In the genomic region with DNA sequence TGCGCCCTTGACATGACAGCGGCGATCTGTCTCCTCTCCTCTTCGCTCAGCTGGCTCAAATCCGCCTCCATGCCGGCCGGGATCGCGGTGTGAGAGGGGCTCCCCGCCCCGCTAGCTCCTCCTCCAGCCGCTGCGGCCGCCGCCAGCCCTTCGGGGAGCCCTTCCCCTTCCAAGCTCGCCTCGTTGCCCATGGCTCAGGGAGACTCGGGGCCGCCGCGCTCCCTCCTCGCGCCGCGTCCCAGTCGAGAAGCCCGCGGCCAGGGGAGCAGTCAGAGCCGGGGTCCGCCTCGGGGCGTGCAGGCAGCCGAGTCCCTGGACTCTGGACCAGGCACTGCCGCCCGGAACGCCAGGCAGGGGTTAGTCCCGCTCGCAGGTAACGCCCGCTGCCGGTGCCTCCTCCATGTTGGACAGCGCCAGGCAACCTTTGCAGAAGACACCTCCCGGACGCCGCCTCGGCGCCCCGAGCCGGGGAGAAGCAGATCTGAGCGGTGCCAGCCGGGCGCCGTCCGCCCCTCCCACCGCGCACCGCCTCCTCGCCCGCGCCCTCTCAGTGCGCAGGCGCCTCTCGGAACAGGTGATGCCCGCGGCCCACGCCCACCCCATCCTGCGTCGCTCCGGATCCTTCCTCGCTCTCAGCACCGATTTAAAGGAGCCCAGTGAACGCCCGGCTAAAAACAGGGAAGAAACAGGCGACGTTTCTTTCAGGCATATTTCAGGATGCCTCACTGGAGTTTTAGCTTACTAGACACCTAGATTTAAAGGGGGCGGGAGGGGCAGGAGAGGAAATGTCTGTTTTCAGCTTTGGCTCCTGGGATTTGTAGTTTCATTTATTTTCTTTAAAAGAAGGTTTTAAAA, we compare ENCODE assay signal across 8 cellular contexts. TPM values are rescaled to one million over a fixed set of nuclear protein-coding genes. Genes with fewer than 3 reads are reported as not detected.
DNase-seq lines count a peak whose midpoint lies in the region; ATAC-seq and TF ChIP-seq lines count a peak whose summit lies in the region.

Gene PCLO (minus strand): TSS at position 483 of the 855 bp plus-strand sequence. CDS start 292 bp downstream, at position 191.

- no peaks in the 10 kb centered on the region for H3K9me3 Mint-ChIP-seq in GM23338
- H3K9me3 Mint-ChIP-seq in activated naive CD8-positive, alpha-beta T cell treated with anti-CD3 and anti-CD28 coated beads, Interleukin-2, amount 50 U/mL, for 24 hours, result no peaks in the 10 kb centered on the region

- H3K4me3 ChIP-seq in GM23338 (peak within 1 kb of the TSS; percentile 79), heart right ventricle (peak within 1 kb of the TSS; percentile 30 to 66 (median 56)), vagina (peak within 1 kb of the TSS; percentile 54 to 59)

- H3K36me3 ChIP-seq in GM23338 (ENCODE audit: insufficient read depth), result no peaks in the 10 kb centered on the region
- H3K36me3 ChIP-seq in heart right ventricle, result no peaks in the 10 kb centered on the region
- no peaks in the 10 kb centered on the region for H3K36me3 ChIP-seq in vagina

- H3F3A ChIP-seq in GM23338 (replicated peaks; ENCODE audit: low read depth), result no peaks in the 10 kb centered on the region

- H3K4me3 Mint-ChIP-seq in GM23338, result peak within 1 kb of the TSS; percentile 84
- H3K4me3 Mint-ChIP-seq in activated naive CD8-positive, alpha-beta T cell treated with anti-CD3 and anti-CD28 coated beads, Interleukin-2, amount 50 U/mL, for 24 hours, result peak within 1 kb of the TSS; percentile 48

- WGBS in heart right ventricle, 2 donors, result 0 to 2% methylated on average over 75 to 77 of the region's 77 CpGs

- H3K36me3 Mint-ChIP-seq in GM23338 (ENCODE audit: low read depth), result no peaks in the 10 kb centered on the region
- H3K36me3 Mint-ChIP-seq in activated naive CD8-positive, alpha-beta T cell treated with anti-CD3 and anti-CD28 coated beads, Interleukin-2, amount 50 U/mL, for 24 hours (ENCODE audit: low read depth), result no peaks in the 10 kb centered on the region

- H4K20me1 ChIP-seq in GM23338 (replicated peaks; ENCODE audit: insufficient read depth), result no peaks in the 10 kb centered on the region

- peak within 1 kb of the TSS; percentile 97 for H3K4me2 ChIP-seq in GM23338

- no peaks in the 10 kb centered on the region for H3K9me2 ChIP-seq in GM23338 (ENCODE audit: insufficient read depth)

- ATAC-seq in GM23338 (peak; percentile 95), heart right ventricle (peak; percentile 94 to 99 (median 98))
- peak; percentile 87 for ATAC-seq in activated naive CD8-positive, alpha-beta T cell treated with anti-CD3 and anti-CD28 coated beads, Interleukin-2, amount 50 U/mL, for 24 hours

- no peaks in the 10 kb centered on the region for H3K27me3 Mint-ChIP-seq in GM23338 (ENCODE audit: insufficient read depth, low read depth, poor library complexity)
- H3K27me3 Mint-ChIP-seq in activated naive CD8-positive, alpha-beta T cell treated with anti-CD3 and anti-CD28 coated beads, Interleukin-2, amount 50 U/mL, for 24 hours, result peaks cover 18% of the 10 kb centered on the region

- H3K27ac Mint-ChIP-seq in GM23338, result peak within 1 kb of the TSS; percentile 72
- H3K27ac Mint-ChIP-seq in activated naive CD8-positive, alpha-beta T cell treated with anti-CD3 and anti-CD28 coated beads, Interleukin-2, amount 50 U/mL, for 24 hours, result no peak within 1 kb of the TSS

- H3K4me1 ChIP-seq in GM23338 (ENCODE audit: insufficient read depth) (peaks cover 6% of the 10 kb centered on the region), heart right ventricle (peaks cover 0 to 13% (median 3%) of the 10 kb centered on the region in 9 donors), vagina (peaks cover 18% of the 10 kb centered on the region)

- peaks cover 13% of the 10 kb centered on the region; the same call in 2 of the 3 replicates for H3K4me1 Mint-ChIP-seq in GM23338
- H3K4me1 Mint-ChIP-seq in activated naive CD8-positive, alpha-beta T cell treated with anti-CD3 and anti-CD28 coated beads, Interleukin-2, amount 50 U/mL, for 24 hours, result peaks cover 7% of the 10 kb centered on the region

- TF ChIP-seq POLR2A in vagina (IDR thresholded peaks at IDR 0.05), result no peak

- no peaks in the 10 kb centered on the region for H3K27me3 ChIP-seq in GM23338 (ENCODE audit: insufficient read depth)
- peaks cover 0 to 30% (median 15%) of the 10 kb centered on the region in 7 donors for H3K27me3 ChIP-seq in heart right ventricle
- H3K27me3 ChIP-seq in vagina, result no peaks in the 10 kb centered on the region

- peak within 1 kb of the TSS; percentile 93 for H2AFZ ChIP-seq in GM23338

- TF ChIP-seq CTCF in GM23338 (conservative IDR thresholded peaks at IDR 0.05; ENCODE audit: low read depth in 2 of 2) (no peak), heart right ventricle (IDR thresholded peaks at IDR 0.05) (no peak), vagina (IDR thresholded peaks at IDR 0.05) (no peak)

- DNase-seq in DMS53 treated with DMSO at 0.1 percent for 48 hours (lab: John Stamatoyannopoulos, UW; ENCODE audit: unreplicated experiment), result peak; percentile 96
- peak; percentile 94 for DNase-seq in GM23338 (ENCODE audit: low spot score)
- DNase-seq in LHCN-M2 (ENCODE audit: low read depth), result peak; percentile 14
- peak; percentile 28 for DNase-seq in RPMI7951 (ENCODE audit: low read depth)
- DNase-seq in activated naive CD8-positive, alpha-beta T cell treated with anti-CD3 and anti-CD28 coated beads, Interleukin-2, amount 50 U/mL, for 24 hours, result peak; percentile 60
- peak; percentile 47 to 48 for DNase-seq in heart right ventricle
- DNase-seq in pons (ENCODE audit: low spot score), result peak; percentile 65
- peak in 1 of 2 donors; percentile 85 for DNase-seq in vagina (ENCODE audit: extremely low spot score in 2 of 2)

- H3K9me3 ChIP-seq in heart right ventricle, result no peaks in the 10 kb centered on the region
- H3K9me3 ChIP-seq in vagina, result no peaks in the 10 kb centered on the region

- peak within 1 kb of the TSS; percentile 53 for H3K27ac ChIP-seq in GM23338 (ENCODE audit: low read depth)
- H3K27ac ChIP-seq in heart right ventricle, result peak within 1 kb of the TSS in 7 of 10 donors; percentile 1 to 73 (median 57)
- H3K27ac ChIP-seq in vagina, result peak within 1 kb of the TSS; percentile 38

- intact Hi-C loops in heart right ventricle (cut with DNase I) (no loop called here), vagina (cut with DNase I) (no loop called here)

- no peaks in the 10 kb centered on the region for H3K79me2 ChIP-seq in GM23338 (replicated peaks; ENCODE audit: insufficient read depth)

TF ChIP-seq in GM23338, 12 proteins besides CTCF, POLR2A, EP300 and RAD21:
- TF ChIP-seq EZH2 (IDR thresholded peaks at IDR 0.05; ENCODE audit: low read depth, unreplicated experiment) (no peak), EZH2phosphoT487 (IDR thresholded peaks at IDR 0.05; ENCODE audit: unreplicated experiment) (no peak), ZNF114 (CRISPR knock-in tag; IDR thresholded peaks at IDR 0.05) (no peak), STAT1 (IDR thresholded peaks at IDR 0.05; ENCODE audit: unreplicated experiment) (no peak), ZNF331 (CRISPR knock-in tag; IDR thresholded peaks at IDR 0.05; ENCODE audit: low read depth) (no peak), JUNB (IDR thresholded peaks at IDR 0.05; ENCODE audit: unreplicated experiment) (no peak), POLR2AphosphoS5 (IDR thresholded peaks at IDR 0.05; ENCODE audit: low read depth) (peak; percentile 80), CREB1 (CRISPR knock-in tag; IDR thresholded peaks at IDR 0.05; ENCODE audit: low read depth) (peak; percentile 58; the same call in 1 of the 2 replicates), ETS1 (IDR thresholded peaks at IDR 0.05) (peak; percentile 48; the same call in 1 of the 2 replicates)
- TF ChIP-seq, protein P1, sequence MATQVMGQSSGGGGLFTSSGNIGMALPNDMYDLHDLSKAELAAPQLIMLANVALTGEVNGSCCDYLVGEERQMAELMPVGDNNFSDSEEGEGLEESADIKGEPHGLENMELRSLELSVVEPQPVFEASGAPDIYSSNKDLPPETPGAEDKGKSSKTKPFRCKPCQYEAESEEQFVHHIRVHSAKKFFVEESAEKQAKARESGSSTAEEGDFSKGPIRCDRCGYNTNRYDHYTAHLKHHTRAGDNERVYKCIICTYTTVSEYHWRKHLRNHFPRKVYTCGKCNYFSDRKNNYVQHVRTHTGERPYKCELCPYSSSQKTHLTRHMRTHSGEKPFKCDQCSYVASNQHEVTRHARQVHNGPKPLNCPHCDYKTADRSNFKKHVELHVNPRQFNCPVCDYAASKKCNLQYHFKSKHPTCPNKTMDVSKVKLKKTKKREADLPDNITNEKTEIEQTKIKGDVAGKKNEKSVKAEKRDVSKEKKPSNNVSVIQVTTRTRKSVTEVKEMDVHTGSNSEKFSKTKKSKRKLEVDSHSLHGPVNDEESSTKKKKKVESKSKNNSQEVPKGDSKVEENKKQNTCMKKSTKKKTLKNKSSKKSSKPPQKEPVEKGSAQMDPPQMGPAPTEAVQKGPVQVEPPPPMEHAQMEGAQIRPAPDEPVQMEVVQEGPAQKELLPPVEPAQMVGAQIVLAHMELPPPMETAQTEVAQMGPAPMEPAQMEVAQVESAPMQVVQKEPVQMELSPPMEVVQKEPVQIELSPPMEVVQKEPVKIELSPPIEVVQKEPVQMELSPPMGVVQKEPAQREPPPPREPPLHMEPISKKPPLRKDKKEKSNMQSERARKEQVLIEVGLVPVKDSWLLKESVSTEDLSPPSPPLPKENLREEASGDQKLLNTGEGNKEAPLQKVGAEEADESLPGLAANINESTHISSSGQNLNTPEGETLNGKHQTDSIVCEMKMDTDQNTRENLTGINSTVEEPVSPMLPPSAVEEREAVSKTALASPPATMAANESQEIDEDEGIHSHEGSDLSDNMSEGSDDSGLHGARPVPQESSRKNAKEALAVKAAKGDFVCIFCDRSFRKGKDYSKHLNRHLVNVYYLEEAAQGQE (IDR thresholded peaks at IDR 0.05; ENCODE audit: unreplicated experiment), result peak; percentile 83
TF ChIP-seq in GM23338: peak in this region for 4.

RNA-seq across cellular contexts. Expression of gene PCLO, which starts in this region (rescaled TPM):
- total RNA-seq in GM23338 (2014; rRNA removed; shearing (Covaris generic)), result 6.4 and 7.4 TPM in 2 replicates
- 8.6 and 9.1 TPM in 2 replicates for polyA plus RNA-seq in GM23338 (2016; fragmentation: Nextera tagmentation; extraction: Ambion mirVana)
- total RNA-seq in LHCN-M2 (2014; rRNA removed), result 0.19 and 0.57 TPM in 2 replicates
- polyA plus RNA-seq in LHCN-M2 (2012), result 0.81 TPM
- total RNA-seq in RPMI7951 (2014; rRNA removed; shearing (Covaris generic)), result 1.2 and 1.3 TPM in 2 replicates
- 10 to 100 TPM in 1 of 10 donors, 1 to 10 TPM in 9; 2.1 to 10.8 (median 2.4) TPM for total RNA-seq in heart right ventricle
- 1 to 10 TPM in 1 of 2 donors, under 1 TPM in 1; 0.06 to 1.3 TPM for polyA plus RNA-seq in heart right ventricle
- total RNA-seq in vagina, result 10.8 TPM

Comparison
In these comparisons a context has a peak if more than half of its experiments do, and no peak if none do; other contexts are left out.
1. Peak in DNase-seq in LHCN-M2; RNA of the gene not detected or under 1 TPM.